3 cellular contexts compared by ENCODE assay signal in genomic region chr17:53387745-53388144, GRCh38.
TF ChIP-seq lines count a peak whose summit lies in the region.

No MANE protein-coding gene starts in this region.

TF ChIP-seq in SK-N-SH treated with all-trans-retinoic acid at 6 μM for 48 hours, 23 proteins besides CTCF, POLR2A, EP300 and RAD21:
- TF ChIP-seq ISL1 (CRISPR knock-in tag; IDR thresholded peaks at IDR 0.05) (peak; percentile 96), ESRRG (CRISPR knock-in tag; IDR thresholded peaks at IDR 0.05) (peak; percentile 21; the same call in 1 of the 2 replicates), CREB5 (CRISPR knock-in tag; IDR thresholded peaks at IDR 0.05; ENCODE audit: low read depth) (peak; percentile 78), CSDC2 (CRISPR knock-in tag; IDR thresholded peaks at IDR 0.05) (no peak)

TF ChIP-seq in SK-N-SH, 30 proteins besides CTCF, POLR2A, EP300 and RAD21:
- TF ChIP-seq JUND (IDR thresholded peaks at IDR 0.05): no peak
- no peak for TF ChIP-seq RXRA (IDR thresholded peaks at IDR 0.05; ENCODE audit: borderline replicate concordance, low read depth)
- TF ChIP-seq CHD2 (IDR thresholded peaks at IDR 0.05; ENCODE audit: low read length, partially characterized antibody): no peak
- TF ChIP-seq FOXM1 (IDR thresholded peaks at IDR 0.05; ENCODE audit: low read depth): no peak
- no peak for TF ChIP-seq FOSL2 (IDR thresholded peaks at IDR 0.05; ENCODE audit: borderline replicate concordance, low read depth)
- no peak for TF ChIP-seq NFIC (IDR thresholded peaks at IDR 0.05; ENCODE audit: borderline replicate concordance)
- TF ChIP-seq ELF1 (IDR thresholded peaks at IDR 0.05): no peak
- no peak for TF ChIP-seq TCF12 (IDR thresholded peaks at IDR 0.05)
- no peak for TF ChIP-seq MXI1 (IDR thresholded peaks at IDR 0.05; ENCODE audit: low read depth, low read length)
- no peak for TF ChIP-seq POLR2AphosphoS5 (IDR thresholded peaks at IDR 0.05; ENCODE audit: low read depth, low read length)
- no peak for TF ChIP-seq TEAD4 (IDR thresholded peaks at IDR 0.05; ENCODE audit: borderline replicate concordance, insufficient read depth)

TF ChIP-seq in H1, 55 proteins besides CTCF, POLR2A, EP300 and RAD21:
- no peak for TF ChIP-seq TAF1 (IDR thresholded peaks at IDR 0.05; ENCODE audit: low read depth, low read length)
- TF ChIP-seq BACH1 (IDR thresholded peaks at IDR 0.05; ENCODE audit: low read length): no peak
TF ChIP-seq in H1: peak in this region for 0.
